In genomic region chr11:113773092-113773415, GRCh38 we compare ENCODE assay signal across 8 cellular contexts. TPM values are rescaled to one million over a fixed set of nuclear protein-coding genes. Genes with fewer than 3 reads are reported as not detected.
DNase-seq lines count a peak whose midpoint lies in the region; ATAC-seq, FAIRE-seq and TF ChIP-seq lines count a peak whose summit lies in the region.

No MANE protein-coding gene starts in this region.

- peak overlapping the region; percentile 95 for H3K27ac Mint-ChIP-seq in stimulated activated naive CD8-positive, alpha-beta T cell treated with anti-CD3 and anti-CD28 coated beads, Interleukin-15, Interleukin-2, amounts not matched to agents 100 ng/mL and 50 ng/mL, for 24 hours

- H3K14ac ChIP-seq in H1 (ENCODE audit: insufficient read length) = no peak overlapping the region

- H3K9me3 Mint-ChIP-seq in stimulated activated naive CD8-positive, alpha-beta T cell treated with anti-CD3 and anti-CD28 coated beads, Interleukin-15, Interleukin-2, amounts not matched to agents 100 ng/mL and 50 ng/mL, for 24 hours = no peaks in the 10 kb centered on the region

- peaks cover 23% of the 10 kb centered on the region for H3K79me2 ChIP-seq in OCI-LY3 (ENCODE audit: low read length)
- H3K79me2 ChIP-seq in H1 (ENCODE audit: control insufficient read depth in 1 of 2, insufficient read depth in 2 of 2, low read length in 2 of 2) = peaks cover 0 to 24% of the 10 kb centered on the region in 2 experiments; a peak in 2 of 4 replicates

- H3K56ac ChIP-seq in H1 (replicated peaks; ENCODE audit: insufficient read length, low read depth, low read length) = no peak overlapping the region

- POLR2A ChIA-PET in H1 (lab: Charles Lee; ENCODE audit: partially characterized antibody) = interaction anchor here (1.2 kb wide), 4 partner anchors 23 to 91 kb away, joined by 3 to 5 read pairs (median 4); no protein-coding TSS in a partner anchor

- H4K20me1 ChIP-seq in OCI-LY3 (ENCODE audit: insufficient read depth, low read length) (no peaks in the 10 kb centered on the region), H1 (replicated peaks in 1 of 2; ENCODE audit: control insufficient read depth in 1 of 2, insufficient read depth in 2 of 2, low read length in 2 of 2) (no peaks in the 10 kb centered on the region)

- H3K27ac ChIP-seq in OCI-LY3 (ENCODE audit: low read length) (no peak overlapping the region), H1 (ENCODE audit: low read depth, low read length) (peak overlapping the region; percentile 19; the same call in 1 of the 2 replicates), muscle layer of duodenum (ENCODE audit: low read length) (peak overlapping the region; percentile 88)

- H2BK20ac ChIP-seq in H1 (ENCODE audit: low read length) = no peak overlapping the region

- H3K4me1 ChIP-seq in OCI-LY3 (ENCODE audit: low read length) = peaks cover 19% of the 10 kb centered on the region
- no peaks in the 10 kb centered on the region for H3K4me1 ChIP-seq in H1 (replicated peaks in 1 of 4; ENCODE audit: control insufficient read depth in 3 of 4, insufficient read depth in 4 of 4, low read length in 3 of 4)
- peaks cover 0 to 9% of the 10 kb centered on the region in 2 donors for H3K4me1 ChIP-seq in muscle layer of duodenum (ENCODE audit: control insufficient read depth in 1 of 2, insufficient read depth in 2 of 2, low read length in 2 of 2)

- H4K91ac ChIP-seq in H1 (replicated peaks; ENCODE audit: insufficient read length, low read length) = peak overlapping the region; percentile 70

- H2BK12ac ChIP-seq in H1 (ENCODE audit: low read depth, low read length) = no peak overlapping the region

- CTCF ChIA-PET in H1 (lab: Charles Lee; ENCODE audit: partially characterized antibody) = interaction anchor here (0.6 to 1.2 kb wide), 10 partner anchors 8 to 1176 kb away, joined by 3 to 5 read pairs (median 3); no protein-coding TSS in a partner anchor

- 4% methylated on average over 10 of the region's 10 CpGs; no CpG with 5 or more reads in 1 of the 2 experiments for WGBS in H1 (ENCODE audit: extremely low coverage in 1 of 2, insufficient coverage in 1 of 2, insufficient read length in 1 of 2, insufficient replicate concordance in 2 of 2, low coverage in 1 of 2, low lambda C conversion rate in 2 of 2, missing lambda C conversion rate in 1 of 2), 2 experiments

- no peak overlapping the region for H4K5ac ChIP-seq in H1 (ENCODE audit: insufficient read length, low read depth, low read length)

- no peak overlapping the region for H3K4ac ChIP-seq in H1 (replicated peaks; ENCODE audit: insufficient read length, low read depth, low read length)

- H3K4me1 Mint-ChIP-seq in stimulated activated naive CD8-positive, alpha-beta T cell treated with anti-CD3 and anti-CD28 coated beads, Interleukin-15, Interleukin-2, amounts not matched to agents 100 ng/mL and 50 ng/mL, for 24 hours (ENCODE audit: low read depth) = peaks cover 24% of the 10 kb centered on the region

- H3K79me1 ChIP-seq in H1 (ENCODE audit: low read depth, low read length) = no peaks in the 10 kb centered on the region; the same call in 1 of the 2 replicates

- no peak overlapping the region for H3K23ac ChIP-seq in H1 (ENCODE audit: insufficient read length)

- no peaks in the 10 kb centered on the region for H3K27me3 ChIP-seq in OCI-LY3 (ENCODE audit: low read depth, low read length)
- H3K27me3 ChIP-seq in H1 (replicated peaks in 1 of 4; ENCODE audit: control insufficient read depth in 3 of 4, extremely low read depth in 1 of 4, insufficient read depth in 3 of 4, low read length in 3 of 4) = no peaks in the 10 kb centered on the region
- no peaks in the 10 kb centered on the region for H3K27me3 ChIP-seq in muscle layer of duodenum (ENCODE audit: low read depth, low read length)

- no peak for ATAC-seq in stimulated activated naive CD8-positive, alpha-beta T cell treated with anti-CD3 and anti-CD28 coated beads, Interleukin-15, Interleukin-2, amounts not matched to agents 100 U/mL and 50 U/mL, for 24 hours
- ATAC-seq in GM18907 (IDR thresholded peaks at IDR 0.05; ENCODE audit: unreplicated experiment) = no peak

- no peak for FAIRE-seq in H1 (lab: Jason Lieb, UNC)

- H4K8ac ChIP-seq in H1 (ENCODE audit: extremely low read depth, insufficient read depth, low read length) = peak overlapping the region; percentile 92; the same call in 1 of the 2 replicates

- DNase-seq in stimulated activated naive CD8-positive, alpha-beta T cell treated with anti-CD3 and anti-CD28 coated beads, Interleukin-15, Interleukin-2, amounts not matched to agents 100 U/mL and 50 U/mL, for 24 hours = no peak
- DNase-seq in H1 (ENCODE audit: low read depth in 1 of 2, low spot score in 2 of 2) (no peak), AML-193 (lab: John Stamatoyannopoulos, UW) (no peak)
- no peak for DNase-seq in stimulated activated CD4-positive, alpha-beta T cell treated with anti-CD3 and anti-CD28 coated beads, Interleukin-12 subunit alpha, Interleukin-12 subunit beta, amount 100 ng/mL, for 4 hours

- no peak overlapping the region for H2BK120ac ChIP-seq in H1 (replicated peaks; ENCODE audit: low read depth, low read length)

- peaks cover 7% of the 10 kb centered on the region for H3K36me3 ChIP-seq in OCI-LY3 (replicated peaks; ENCODE audit: low read depth, low read length)
- peaks cover 0 to 15% (median 5%) of the 10 kb centered on the region in 4 experiments; a peak in 5 of 8 replicates for H3K36me3 ChIP-seq in H1 (ENCODE audit: control insufficient read depth in 2 of 4, insufficient read depth in 4 of 4, low read length in 3 of 4)
- H3K36me3 ChIP-seq in muscle layer of duodenum (ENCODE audit: control insufficient read depth in 1 of 2, insufficient read depth in 2 of 2, low read length in 2 of 2) = peaks cover 0 to 9% of the 10 kb centered on the region in 2 donors

- H2AFZ ChIP-seq in OCI-LY3 (ENCODE audit: low read depth, low read length) = peak overlapping the region; percentile 72; the same call in 1 of the 2 replicates
- peak overlapping the region; percentile 22; the same call in 1 of the 2 replicates for H2AFZ ChIP-seq in H1 (ENCODE audit: low read length)

- H3K4me3 ChIP-seq in OCI-LY3 (ENCODE audit: low read length) (peak overlapping the region; percentile 89), H1 (ENCODE audit: extremely low read depth in 1 of 4, insufficient read depth in 2 of 4, low read depth in 3 of 4, low read length in 4 of 4) (peak overlapping the region; percentile 88 to 95 (median 92)), muscle layer of duodenum (ENCODE audit: low read depth in 1 of 2, low read length in 2 of 2) (peak overlapping the region; percentile 91 to 96)

- no peaks in the 10 kb centered on the region for H3K23me2 ChIP-seq in H1 (ENCODE audit: low read depth, low read length)

- no peak overlapping the region for H3K18ac ChIP-seq in H1 (ENCODE audit: extremely low read depth, low read length)

- H3K36me3 Mint-ChIP-seq in stimulated activated naive CD8-positive, alpha-beta T cell treated with anti-CD3 and anti-CD28 coated beads, Interleukin-15, Interleukin-2, amounts not matched to agents 100 ng/mL and 50 ng/mL, for 24 hours (ENCODE audit: low read depth) = peaks cover 29% of the 10 kb centered on the region

- H2BK15ac ChIP-seq in H1 (ENCODE audit: low read length) = no peak overlapping the region

- no peak overlapping the region for H2AK5ac ChIP-seq in H1 (ENCODE audit: low read depth, low read length)

- peak overlapping the region; percentile 93 for H3K4me3 Mint-ChIP-seq in stimulated activated naive CD8-positive, alpha-beta T cell treated with anti-CD3 and anti-CD28 coated beads, Interleukin-15, Interleukin-2, amounts not matched to agents 100 ng/mL and 50 ng/mL, for 24 hours

- no peak for TF ChIP-seq POLR2A in H1 (IDR thresholded peaks at IDR 0.05; ENCODE audit: control extremely low read depth in 1 of 2, low read depth in 2 of 2, low read length in 2 of 2)

- peak overlapping the region; percentile 69; the same call in 1 of the 2 replicates for H2BK5ac ChIP-seq in H1 (ENCODE audit: low read depth, low read length)

- no peak for TF ChIP-seq RAD21 in H1 (IDR thresholded peaks at IDR 0.05 in 1 of 2, conservative IDR thresholded peaks at IDR 0.05 in 1 of 2; ENCODE audit: low read depth in 2 of 2, low read length in 2 of 2)

- no peak for TF ChIP-seq EP300 in H1 (IDR thresholded peaks at IDR 0.05; ENCODE audit: borderline replicate concordance in 1 of 2, low read depth in 2 of 2, low read length in 2 of 2)

- H3K4me2 ChIP-seq in OCI-LY3 (ENCODE audit: low read length) (peak overlapping the region; percentile 60), H1 (ENCODE audit: insufficient read depth in 1 of 2, low read depth in 2 of 2, low read length in 2 of 2) (peak overlapping the region; percentile 47 to 66)

- TF ChIP-seq CTCF in OCI-LY3 (IDR thresholded peaks at IDR 0.05; ENCODE audit: low read depth, low read length) (no peak), H1 (IDR thresholded peaks at IDR 0.05; ENCODE audit: control extremely low read depth in 1 of 3, insufficient read depth in 1 of 3, low read depth in 1 of 3, low read length in 3 of 3) (no peak)

- H3K27me3 Mint-ChIP-seq in stimulated activated naive CD8-positive, alpha-beta T cell treated with anti-CD3 and anti-CD28 coated beads, Interleukin-15, Interleukin-2, amounts not matched to agents 100 ng/mL and 50 ng/mL, for 24 hours = no peaks in the 10 kb centered on the region

- H3K9ac ChIP-seq in OCI-LY3 (ENCODE audit: low read length) (peak overlapping the region; percentile 89), H1 (replicated peaks in 1 of 4; ENCODE audit: extremely low read depth in 1 of 4, low read depth in 3 of 4, low read length in 3 of 4) (peak overlapping the region; percentile 73 to 90 (median 78))

- H3K9me3 ChIP-seq in OCI-LY3 (ENCODE audit: insufficient read depth, low read length) (no peaks in the 10 kb centered on the region), H1 (ENCODE audit: insufficient read depth in 2 of 2, low read depth in 1 of 2, low read length in 1 of 2) (no peaks in the 10 kb centered on the region), muscle layer of duodenum (ENCODE audit: control insufficient read depth in 1 of 2, low read length in 2 of 2) (no peaks in the 10 kb centered on the region)

RNA-seq across cellular contexts. Expression of gene ZW10, which starts 0.4 kb away (rescaled TPM):
- 24.4 and 25.3 TPM in 2 replicates for total RNA-seq in H1 (2021; fragmentation: NEBNext Ultra II Directional; extraction: Animal tissue kit (Norgen Biotek cat#: 25700))
- 5.9 and 9.0 TPM in 2 replicates for polyA plus RNA-seq in H1 (2011; rRNA removed)
- polyA plus RNA-seq in H1 (2011; cell fraction: cytosol; rRNA removed) = 11.5 TPM
- 7.6 TPM for polyA plus RNA-seq in H1 (2011; cell fraction: nucleus; rRNA removed)
- polyA plus RNA-seq in H1 (2012, experiment 1 of 2) = 15.7 to 24.4 TPM (median 18.7 TPM) in 4 replicates
- polyA plus RNA-seq in H1 (2012, experiment 2 of 2) = 2.3 TPM
- polyA plus RNA-seq in H1 (2013, experiment 1 of 2) = 15.2 TPM
- polyA plus RNA-seq in H1 (2013, experiment 2 of 2) = 15.2 TPM
- polyA minus RNA-seq in H1 (2011; rRNA and poly(A)+ RNA removed) = 20.3 and 30.7 TPM in 2 replicates
- polyA minus RNA-seq in H1 (2011; cell fraction: cytosol; rRNA and poly(A)+ RNA removed) = 13.6 TPM
- polyA minus RNA-seq in H1 (2011; cell fraction: nucleus; rRNA and poly(A)+ RNA removed) = 20.8 TPM

RNA-seq across cellular contexts. Expression of gene CLDN25, which starts 6.5 kb away (rescaled TPM):
- total RNA-seq in H1 (2021; fragmentation: NEBNext Ultra II Directional; extraction: Animal tissue kit (Norgen Biotek cat#: 25700)) = not detected in 2 replicates
- polyA plus RNA-seq in H1 (2011; rRNA removed) = not detected in 2 replicates
- not detected for polyA plus RNA-seq in H1 (2011; cell fraction: cytosol; rRNA removed)
- polyA plus RNA-seq in H1 (2011; cell fraction: nucleus; rRNA removed) = not detected
- not detected in 4 replicates for polyA plus RNA-seq in H1 (2012, experiment 1 of 2)
- polyA plus RNA-seq in H1 (2012, experiment 2 of 2) = not detected
- not detected for polyA plus RNA-seq in H1 (2013, experiment 1 of 2)
- not detected for polyA plus RNA-seq in H1 (2013, experiment 2 of 2)
- not detected in 2 replicates for polyA minus RNA-seq in H1 (2011; rRNA and poly(A)+ RNA removed)
- polyA minus RNA-seq in H1 (2011; cell fraction: cytosol; rRNA and poly(A)+ RNA removed) = not detected
- not detected for polyA minus RNA-seq in H1 (2011; cell fraction: nucleus; rRNA and poly(A)+ RNA removed)
